1 cellular context compared by ENCODE assay signal in the genomic region with DNA sequence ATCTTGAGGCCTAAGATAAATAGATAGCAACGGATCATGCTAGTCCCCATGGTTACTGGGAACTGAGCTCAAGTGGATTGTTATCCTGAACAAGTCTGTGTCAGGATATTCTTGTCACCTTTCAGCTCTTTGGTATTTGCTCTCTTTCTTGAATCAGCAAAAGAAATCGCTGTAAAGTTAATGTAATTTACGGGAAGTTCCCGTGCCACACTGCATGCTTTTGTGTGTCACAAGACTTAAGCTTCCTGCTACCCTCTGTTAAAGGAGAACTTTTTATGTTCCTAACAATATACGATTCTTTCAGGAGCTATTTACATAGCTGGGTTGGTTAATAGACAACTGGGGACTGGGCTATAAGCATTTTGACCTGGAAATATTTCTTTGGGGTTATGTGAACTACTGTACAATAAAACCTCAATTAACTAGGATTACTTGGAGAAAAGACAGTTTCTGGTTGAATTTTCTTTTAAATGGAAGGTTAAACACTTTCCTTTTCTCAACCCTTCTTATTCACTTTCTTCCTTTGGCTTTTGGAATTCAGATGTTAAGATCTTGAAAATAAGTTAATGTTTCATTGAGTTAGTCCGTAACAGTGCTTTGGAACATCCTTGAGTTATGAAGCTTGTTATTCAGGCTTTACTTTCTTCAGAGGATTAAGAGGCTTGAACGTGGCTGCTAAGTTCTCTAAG.
TF ChIP-seq lines count a peak whose summit lies in the region.

No MANE protein-coding gene starts in this region.

TF ChIP-seq in HepG2, 621 proteins besides CTCF, POLR2A, EP300 and RAD21 (continued from another document and continues in another):
- peak; percentile 47; the same call in 1 of the 2 replicates for TF ChIP-seq ZNF7 (CRISPR knock-in tag; IDR thresholded peaks at IDR 0.05)
- 0 out of 2 replicates have a peak, but pooled peaks have one; percentile 68 for TF ChIP-seq ZSCAN29 (CRISPR knock-in tag; conservative IDR thresholded peaks at IDR 0.05)
- TF ChIP-seq GLI4 (CRISPR knock-in tag; IDR thresholded peaks at IDR 0.05; ENCODE audit: borderline replicate concordance): no peak
- TF ChIP-seq, protein P1, sequence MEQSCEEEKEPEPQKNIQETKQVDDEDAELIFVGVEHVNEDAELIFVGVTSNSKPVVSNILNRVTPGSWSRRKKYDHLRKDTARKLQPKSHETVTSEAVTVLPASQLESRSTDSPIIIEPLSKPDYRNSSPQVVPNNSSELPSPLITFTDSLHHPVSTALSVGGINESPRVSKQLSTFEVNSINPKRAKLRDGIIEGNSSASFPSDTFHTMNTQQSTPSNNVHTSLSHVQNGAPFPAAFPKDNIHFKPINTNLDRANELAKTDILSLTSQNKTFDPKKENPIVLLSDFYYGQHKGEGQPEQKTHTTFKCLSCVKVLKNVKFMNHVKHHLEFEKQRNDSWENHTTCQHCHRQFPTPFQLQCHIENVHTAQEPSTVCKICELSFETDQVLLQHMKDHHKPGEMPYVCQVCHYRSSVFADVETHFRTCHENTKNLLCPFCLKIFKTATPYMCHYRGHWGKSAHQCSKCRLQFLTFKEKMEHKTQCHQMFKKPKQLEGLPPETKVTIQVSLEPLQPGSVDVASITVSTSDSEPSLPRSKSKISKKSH (CRISPR knock-in tag; IDR thresholded peaks at IDR 0.05; ENCODE audit: borderline replicate concordance): no peak
- TF ChIP-seq, protein P2, sequence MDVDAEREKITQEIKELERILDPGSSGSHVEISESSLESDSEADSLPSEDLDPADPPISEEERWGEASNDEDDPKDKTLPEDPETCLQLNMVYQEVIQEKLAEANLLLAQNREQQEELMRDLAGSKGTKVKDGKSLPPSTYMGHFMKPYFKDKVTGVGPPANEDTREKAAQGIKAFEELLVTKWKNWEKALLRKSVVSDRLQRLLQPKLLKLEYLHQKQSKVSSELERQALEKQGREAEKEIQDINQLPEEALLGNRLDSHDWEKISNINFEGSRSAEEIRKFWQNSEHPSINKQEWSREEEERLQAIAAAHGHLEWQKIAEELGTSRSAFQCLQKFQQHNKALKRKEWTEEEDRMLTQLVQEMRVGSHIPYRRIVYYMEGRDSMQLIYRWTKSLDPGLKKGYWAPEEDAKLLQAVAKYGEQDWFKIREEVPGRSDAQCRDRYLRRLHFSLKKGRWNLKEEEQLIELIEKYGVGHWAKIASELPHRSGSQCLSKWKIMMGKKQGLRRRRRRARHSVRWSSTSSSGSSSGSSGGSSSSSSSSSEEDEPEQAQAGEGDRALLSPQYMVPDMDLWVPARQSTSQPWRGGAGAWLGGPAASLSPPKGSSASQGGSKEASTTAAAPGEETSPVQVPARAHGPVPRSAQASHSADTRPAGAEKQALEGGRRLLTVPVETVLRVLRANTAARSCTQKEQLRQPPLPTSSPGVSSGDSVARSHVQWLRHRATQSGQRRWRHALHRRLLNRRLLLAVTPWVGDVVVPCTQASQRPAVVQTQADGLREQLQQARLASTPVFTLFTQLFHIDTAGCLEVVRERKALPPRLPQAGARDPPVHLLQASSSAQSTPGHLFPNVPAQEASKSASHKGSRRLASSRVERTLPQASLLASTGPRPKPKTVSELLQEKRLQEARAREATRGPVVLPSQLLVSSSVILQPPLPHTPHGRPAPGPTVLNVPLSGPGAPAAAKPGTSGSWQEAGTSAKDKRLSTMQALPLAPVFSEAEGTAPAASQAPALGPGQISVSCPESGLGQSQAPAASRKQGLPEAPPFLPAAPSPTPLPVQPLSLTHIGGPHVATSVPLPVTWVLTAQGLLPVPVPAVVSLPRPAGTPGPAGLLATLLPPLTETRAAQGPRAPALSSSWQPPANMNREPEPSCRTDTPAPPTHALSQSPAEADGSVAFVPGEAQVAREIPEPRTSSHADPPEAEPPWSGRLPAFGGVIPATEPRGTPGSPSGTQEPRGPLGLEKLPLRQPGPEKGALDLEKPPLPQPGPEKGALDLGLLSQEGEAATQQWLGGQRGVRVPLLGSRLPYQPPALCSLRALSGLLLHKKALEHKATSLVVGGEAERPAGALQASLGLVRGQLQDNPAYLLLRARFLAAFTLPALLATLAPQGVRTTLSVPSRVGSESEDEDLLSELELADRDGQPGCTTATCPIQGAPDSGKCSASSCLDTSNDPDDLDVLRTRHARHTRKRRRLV (CRISPR knock-in tag; IDR thresholded peaks at IDR 0.05): peak; percentile 63; the same call in 1 of the 2 replicates
- TF ChIP-seq, protein P3, sequence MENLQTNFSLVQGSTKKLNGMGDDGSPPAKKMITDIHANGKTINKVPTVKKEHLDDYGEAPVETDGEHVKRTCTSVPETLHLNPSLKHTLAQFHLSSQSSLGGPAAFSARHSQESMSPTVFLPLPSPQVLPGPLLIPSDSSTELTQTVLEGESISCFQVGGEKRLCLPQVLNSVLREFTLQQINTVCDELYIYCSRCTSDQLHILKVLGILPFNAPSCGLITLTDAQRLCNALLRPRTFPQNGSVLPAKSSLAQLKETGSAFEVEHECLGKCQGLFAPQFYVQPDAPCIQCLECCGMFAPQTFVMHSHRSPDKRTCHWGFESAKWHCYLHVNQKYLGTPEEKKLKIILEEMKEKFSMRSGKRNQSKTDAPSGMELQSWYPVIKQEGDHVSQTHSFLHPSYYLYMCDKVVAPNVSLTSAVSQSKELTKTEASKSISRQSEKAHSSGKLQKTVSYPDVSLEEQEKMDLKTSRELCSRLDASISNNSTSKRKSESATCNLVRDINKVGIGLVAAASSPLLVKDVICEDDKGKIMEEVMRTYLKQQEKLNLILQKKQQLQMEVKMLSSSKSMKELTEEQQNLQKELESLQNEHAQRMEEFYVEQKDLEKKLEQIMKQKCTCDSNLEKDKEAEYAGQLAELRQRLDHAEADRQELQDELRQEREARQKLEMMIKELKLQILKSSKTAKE (CRISPR knock-in tag; IDR thresholded peaks at IDR 0.05; ENCODE audit: borderline replicate concordance): peak; percentile 26; the same call in 1 of the 2 replicates
- peak; percentile 76 for TF ChIP-seq ZFP1 (CRISPR knock-in tag; IDR thresholded peaks at IDR 0.05)
- TF ChIP-seq TCF12 (IDR thresholded peaks at IDR 0.05): no peak
- 0 out of 2 replicates have a peak, but pooled peaks have one; percentile 63 for TF ChIP-seq TCF12 (CRISPR knock-in tag; IDR thresholded peaks at IDR 0.05)
- TF ChIP-seq, protein P4, sequence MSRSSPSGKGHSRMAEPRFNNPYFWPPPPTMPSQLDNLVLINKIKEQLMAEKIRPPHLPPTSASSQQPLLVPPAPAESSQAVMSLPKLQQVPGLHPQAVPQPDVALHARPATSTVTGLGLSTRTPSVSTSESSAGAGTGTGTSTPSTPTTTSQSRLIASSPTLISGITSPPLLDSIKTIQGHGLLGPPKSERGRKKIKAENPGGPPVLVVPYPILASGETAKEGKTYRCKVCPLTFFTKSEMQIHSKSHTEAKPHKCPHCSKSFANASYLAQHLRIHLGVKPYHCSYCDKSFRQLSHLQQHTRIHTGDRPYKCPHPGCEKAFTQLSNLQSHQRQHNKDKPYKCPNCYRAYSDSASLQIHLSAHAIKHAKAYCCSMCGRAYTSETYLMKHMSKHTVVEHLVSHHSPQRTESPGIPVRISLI (CRISPR knock-in tag; IDR thresholded peaks at IDR 0.05; ENCODE audit: borderline replicate concordance): peak; percentile 90
- TF ChIP-seq TBX2 (CRISPR knock-in tag; IDR thresholded peaks at IDR 0.05; ENCODE audit: borderline replicate concordance): peak; percentile 99
- no peak for TF ChIP-seq ZNF446 (CRISPR knock-in tag; IDR thresholded peaks at IDR 0.05)
- peak; percentile 87 for TF ChIP-seq NR2F6 (IDR thresholded peaks at IDR 0.05)
- peak; percentile 87 for TF ChIP-seq NR2F6 (CRISPR knock-in tag; IDR thresholded peaks at IDR 0.05)
- peak; percentile 93 for TF ChIP-seq MED8 (CRISPR knock-in tag; IDR thresholded peaks at IDR 0.05; ENCODE audit: insufficient replicate concordance)
- peak; percentile 93 for TF ChIP-seq MED13 (CRISPR knock-in tag; IDR thresholded peaks at IDR 0.05)
- TF ChIP-seq CBX5 (CRISPR knock-in tag; IDR thresholded peaks at IDR 0.05; ENCODE audit: borderline replicate concordance): peak; percentile 73; the same call in 1 of the 2 replicates
- peak; percentile 32; the same call in 1 of the 2 replicates for TF ChIP-seq CREB1 (IDR thresholded peaks at IDR 0.05)
- peak; percentile 90 for TF ChIP-seq CREB1 (CRISPR knock-in tag; IDR thresholded peaks at IDR 0.05)
- TF ChIP-seq RFXAP (CRISPR knock-in tag; IDR thresholded peaks at IDR 0.05; ENCODE audit: borderline replicate concordance): peak; percentile 78; the same call in 1 of the 2 replicates
- TF ChIP-seq ZNF326 (CRISPR knock-in tag; IDR thresholded peaks at IDR 0.05; ENCODE audit: borderline replicate concordance): no peak
- TF ChIP-seq, protein P5, sequence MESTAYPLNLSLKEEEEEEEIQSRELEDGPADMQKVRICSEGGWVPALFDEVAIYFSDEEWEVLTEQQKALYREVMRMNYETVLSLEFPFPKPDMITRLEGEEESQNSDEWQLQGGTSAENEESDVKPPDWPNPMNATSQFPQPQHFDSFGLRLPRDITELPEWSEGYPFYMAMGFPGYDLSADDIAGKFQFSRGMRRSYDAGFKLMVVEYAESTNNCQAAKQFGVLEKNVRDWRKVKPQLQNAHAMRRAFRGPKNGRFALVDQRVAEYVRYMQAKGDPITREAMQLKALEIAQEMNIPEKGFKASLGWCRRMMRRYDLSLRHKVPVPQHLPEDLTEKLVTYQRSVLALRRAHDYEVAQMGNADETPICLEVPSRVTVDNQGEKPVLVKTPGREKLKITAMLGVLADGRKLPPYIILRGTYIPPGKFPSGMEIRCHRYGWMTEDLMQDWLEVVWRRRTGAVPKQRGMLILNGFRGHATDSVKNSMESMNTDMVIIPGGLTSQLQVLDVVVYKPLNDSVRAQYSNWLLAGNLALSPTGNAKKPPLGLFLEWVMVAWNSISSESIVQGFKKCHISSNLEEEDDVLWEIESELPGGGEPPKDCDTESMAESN (CRISPR knock-in tag; conservative IDR thresholded peaks at IDR 0.05): peak; percentile 78
- TF ChIP-seq FOSL1 (CRISPR knock-in tag; IDR thresholded peaks at IDR 0.05; ENCODE audit: borderline replicate concordance): peak; percentile 57; the same call in 1 of the 2 replicates
- TF ChIP-seq, protein P6, sequence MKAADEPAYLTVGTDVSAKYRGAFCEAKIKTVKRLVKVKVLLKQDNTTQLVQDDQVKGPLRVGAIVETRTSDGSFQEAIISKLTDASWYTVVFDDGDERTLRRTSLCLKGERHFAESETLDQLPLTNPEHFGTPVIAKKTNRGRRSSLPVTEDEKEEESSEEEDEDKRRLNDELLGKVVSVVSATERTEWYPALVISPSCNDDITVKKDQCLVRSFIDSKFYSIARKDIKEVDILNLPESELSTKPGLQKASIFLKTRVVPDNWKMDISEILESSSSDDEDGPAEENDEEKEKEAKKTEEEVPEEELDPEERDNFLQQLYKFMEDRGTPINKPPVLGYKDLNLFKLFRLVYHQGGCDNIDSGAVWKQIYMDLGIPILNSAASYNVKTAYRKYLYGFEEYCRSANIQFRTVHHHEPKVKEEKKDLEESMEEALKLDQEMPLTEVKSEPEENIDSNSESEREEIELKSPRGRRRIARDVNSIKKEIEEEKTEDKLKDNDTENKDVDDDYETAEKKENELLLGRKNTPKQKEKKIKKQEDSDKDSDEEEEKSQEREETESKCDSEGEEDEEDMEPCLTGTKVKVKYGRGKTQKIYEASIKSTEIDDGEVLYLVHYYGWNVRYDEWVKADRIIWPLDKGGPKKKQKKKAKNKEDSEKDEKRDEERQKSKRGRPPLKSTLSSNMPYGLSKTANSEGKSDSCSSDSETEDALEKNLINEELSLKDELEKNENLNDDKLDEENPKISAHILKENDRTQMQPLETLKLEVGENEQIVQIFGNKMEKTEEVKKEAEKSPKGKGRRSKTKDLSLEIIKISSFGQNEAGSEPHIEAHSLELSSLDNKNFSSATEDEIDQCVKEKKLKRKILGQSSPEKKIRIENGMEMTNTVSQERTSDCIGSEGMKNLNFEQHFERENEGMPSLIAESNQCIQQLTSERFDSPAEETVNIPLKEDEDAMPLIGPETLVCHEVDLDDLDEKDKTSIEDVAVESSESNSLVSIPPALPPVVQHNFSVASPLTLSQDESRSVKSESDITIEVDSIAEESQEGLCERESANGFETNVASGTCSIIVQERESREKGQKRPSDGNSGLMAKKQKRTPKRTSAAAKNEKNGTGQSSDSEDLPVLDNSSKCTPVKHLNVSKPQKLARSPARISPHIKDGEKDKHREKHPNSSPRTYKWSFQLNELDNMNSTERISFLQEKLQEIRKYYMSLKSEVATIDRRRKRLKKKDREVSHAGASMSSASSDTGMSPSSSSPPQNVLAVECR (CRISPR knock-in tag; IDR thresholded peaks at IDR 0.05; ENCODE audit: borderline replicate concordance): peak; percentile 56; the same call in 1 of the 2 replicates
- TF ChIP-seq, protein P7, sequence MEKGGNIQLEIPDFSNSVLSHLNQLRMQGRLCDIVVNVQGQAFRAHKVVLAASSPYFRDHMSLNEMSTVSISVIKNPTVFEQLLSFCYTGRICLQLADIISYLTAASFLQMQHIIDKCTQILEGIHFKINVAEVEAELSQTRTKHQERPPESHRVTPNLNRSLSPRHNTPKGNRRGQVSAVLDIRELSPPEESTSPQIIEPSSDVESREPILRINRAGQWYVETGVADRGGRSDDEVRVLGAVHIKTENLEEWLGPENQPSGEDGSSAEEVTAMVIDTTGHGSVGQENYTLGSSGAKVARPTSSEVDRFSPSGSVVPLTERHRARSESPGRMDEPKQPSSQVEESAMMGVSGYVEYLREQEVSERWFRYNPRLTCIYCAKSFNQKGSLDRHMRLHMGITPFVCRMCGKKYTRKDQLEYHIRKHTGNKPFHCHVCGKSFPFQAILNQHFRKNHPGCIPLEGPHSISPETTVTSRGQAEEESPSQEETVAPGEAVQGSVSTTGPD (CRISPR knock-in tag; IDR thresholded peaks at IDR 0.05): no peak
- TF ChIP-seq KAT8 (CRISPR knock-in tag; IDR thresholded peaks at IDR 0.05): peak; percentile 91
- TF ChIP-seq ARNT2 (CRISPR knock-in tag; IDR thresholded peaks at IDR 0.05; ENCODE audit: low read depth): 0 out of 2 replicates have a peak, but pooled peaks have one; percentile 62
- peak; percentile 17; the same call in 1 of the 2 replicates for TF ChIP-seq ZNF749 (CRISPR knock-in tag; IDR thresholded peaks at IDR 0.05; ENCODE audit: borderline replicate concordance)
- peak; percentile 83 for TF ChIP-seq KMT2B (CRISPR knock-in tag; IDR thresholded peaks at IDR 0.05)
- TF ChIP-seq SOX6 (IDR thresholded peaks at IDR 0.05): no peak
- peak; percentile 100 for TF ChIP-seq SOX6 (CRISPR knock-in tag; IDR thresholded peaks at IDR 0.05)
- TF ChIP-seq REL (CRISPR knock-in tag; conservative IDR thresholded peaks at IDR 0.05): no peak
- peak; percentile 93 for TF ChIP-seq HMG20B (CRISPR knock-in tag; conservative IDR thresholded peaks at IDR 0.05)
- TF ChIP-seq, protein P8, sequence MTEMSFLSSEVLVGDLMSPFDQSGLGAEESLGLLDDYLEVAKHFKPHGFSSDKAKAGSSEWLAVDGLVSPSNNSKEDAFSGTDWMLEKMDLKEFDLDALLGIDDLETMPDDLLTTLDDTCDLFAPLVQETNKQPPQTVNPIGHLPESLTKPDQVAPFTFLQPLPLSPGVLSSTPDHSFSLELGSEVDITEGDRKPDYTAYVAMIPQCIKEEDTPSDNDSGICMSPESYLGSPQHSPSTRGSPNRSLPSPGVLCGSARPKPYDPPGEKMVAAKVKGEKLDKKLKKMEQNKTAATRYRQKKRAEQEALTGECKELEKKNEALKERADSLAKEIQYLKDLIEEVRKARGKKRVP (CRISPR knock-in tag; IDR thresholded peaks at IDR 0.05): peak in 1 of 2 experiments; percentile 92; a peak in 2 of 4 replicates
- peak; percentile 93 for TF ChIP-seq PHF21A (CRISPR knock-in tag; IDR thresholded peaks at IDR 0.05)
- TF ChIP-seq POLR2AphosphoS5 (IDR thresholded peaks at IDR 0.05; ENCODE audit: low read depth, low read length): peak; percentile 30; the same call in 1 of the 2 replicates
- no peak for TF ChIP-seq ZNF737 (CRISPR knock-in tag; IDR thresholded peaks at IDR 0.05; ENCODE audit: borderline replicate concordance)
